ENCODE assay signal across 10 cellular contexts in genomic region chr1:248804771-248805681, GRCh38. TPM values are rescaled to one million over a fixed set of nuclear protein-coding genes. Genes with fewer than 3 reads are reported as not detected.
DNase-seq lines count a peak whose midpoint lies in the region; ATAC-seq, FAIRE-seq and TF ChIP-seq lines count a peak whose summit lies in the region.
"Had no signal": no experiment of that assay in that cellular context is flagged by ENCODE, and none has a peak within 500 bp of the region (broad histone marks: within the 10 kb centered on the region; RNA-seq: fewer than 3 reads in every experiment).

No MANE protein-coding gene starts in this region.

- CTCF ChIA-PET in GM10248 (lab: Yijun Ruan, JAX) = interaction anchor here (0.7 to 10.8 kb wide), 20 partner anchors 9 to 868 kb away, joined by 3 to 242 read pairs (median 3); no protein-coding TSS in a partner anchor

- no peak for FAIRE-seq in frontal cortex (lab: Jason Lieb, UNC)

- intact Hi-C loops in left cardiac atrium (cut with DNase I) = loop anchor here (5.0 kb wide), 2 partner anchors 103 to 183 kb away; partner anchors contain the start of gene OR14I1 (in 1 of the 2)

- POLR2A ChIA-PET in GM10248 (lab: Yijun Ruan, JAX) = interaction anchor here (0.8 to 1.2 kb wide), 2 partner anchors 20 to 34 kb away, joined by 3 read pairs; no protein-coding TSS in a partner anchor

- DNase-seq in GM10248 (ENCODE audit: extremely low spot score) (peak; percentile 77), left cardiac atrium (no peak), superior temporal gyrus (ENCODE audit: extremely low spot score) (no peak), frontal cortex (ENCODE audit: low spot score in 2 of 2) (no peak), dermis blood vessel endothelial cell (no peak)
- DNase-seq in stimulated activated naive CD4-positive, alpha-beta T cell (lab: John Stamatoyannopoulos, UW) = no peak

- ATAC-seq in GM21390 (IDR thresholded peaks at IDR 0.05; ENCODE audit: unreplicated experiment) (peak; percentile 86), HG03571 (IDR thresholded peaks at IDR 0.05; ENCODE audit: unreplicated experiment) (peak; percentile 94), left cardiac atrium (peak; percentile 60 to 67)

- no peak for TF ChIP-seq CTCF in GM10248 (IDR thresholded peaks at IDR 0.05; ENCODE audit: control extremely low read depth, extremely low read depth, low read depth, missing control alignments)

RNA-seq across cellular contexts. Expression of gene SH3BP5L, which starts 20.7 kb away (rescaled TPM):
- 10 to 100 TPM; 15.1 to 18.5 TPM for total RNA-seq in left cardiac atrium
- total RNA-seq in frontal cortex = 31.4 TPM
- total RNA-seq in dermis blood vessel endothelial cell = 32.7 and 36.7 TPM in 2 replicates

RNA-seq across cellular contexts. Expression of gene ZNF672, which starts 33.0 kb away (rescaled TPM):
- 10 to 100 TPM; 41.6 to 42.2 TPM for total RNA-seq in left cardiac atrium
- total RNA-seq in frontal cortex = 14.7 TPM
- total RNA-seq in dermis blood vessel endothelial cell = 28.1 and 32.2 TPM in 2 replicates

RNA-seq across cellular contexts. Expression of gene LYPD8, which starts 49.5 kb away (rescaled TPM):
- not detected for total RNA-seq in left cardiac atrium
- not detected for total RNA-seq in frontal cortex
- total RNA-seq in dermis blood vessel endothelial cell = 0.17 and 0.23 TPM in 2 replicates
- total RNA-seq: kidney epithelial cell, subcutaneous adipose tissue had no signal

RNA-seq across cellular contexts. Expression of gene ZNF692, which starts 53.9 kb away (rescaled TPM):
- 10 to 100 TPM; 16.3 to 22.3 TPM for total RNA-seq in left cardiac atrium
- total RNA-seq in frontal cortex = 19.6 TPM
- 7.7 and 16.5 TPM in 2 replicates for total RNA-seq in dermis blood vessel endothelial cell
